ENCODE assay signal across 10 cellular contexts in the genomic region with DNA sequence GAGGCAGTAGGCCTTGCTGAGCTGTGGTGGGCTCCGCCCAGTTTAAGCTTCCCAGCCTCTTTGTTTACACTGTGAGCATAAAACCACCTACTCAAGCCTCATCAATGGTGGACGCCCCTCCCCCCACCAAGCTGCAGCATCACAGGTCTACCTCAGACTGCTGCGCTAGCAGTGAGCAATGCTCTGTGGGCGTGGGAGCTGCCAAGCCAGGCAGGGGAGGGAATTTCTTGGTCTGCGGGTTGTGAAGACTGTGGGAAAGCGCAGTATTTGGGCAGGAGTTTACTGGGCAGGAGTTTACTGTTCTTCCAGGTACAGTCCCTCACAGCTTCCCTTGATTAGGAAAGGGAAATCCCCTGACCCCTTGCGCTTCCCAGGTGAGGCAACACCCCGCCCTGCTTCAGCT.
A peak's percentile ranks its signal among the peaks of the same experiment; 100 is the strongest.
DNase-seq lines count a peak whose midpoint lies in the region; ATAC-seq and TF ChIP-seq lines count a peak whose summit lies in the region.
"Had no signal": no experiment of that assay in that cellular context is flagged by ENCODE, and none has a peak within 500 bp of the region (broad histone marks: within the 10 kb centered on the region; RNA-seq: fewer than 3 reads in every experiment).

No MANE protein-coding gene starts in this region.

- no peak for TF ChIP-seq POLR2A in body of pancreas (IDR thresholded peaks at IDR 0.05)

- intact Hi-C loops in body of pancreas (cut with DNase I): no loop called here

- H3K9me3 ChIP-seq in HAP-1 (no peaks in the 10 kb centered on the region), body of pancreas (no peaks in the 10 kb centered on the region)
- H3K9me3 ChIP-seq: uterus had no signal

- ATAC-seq in body of pancreas: peak; percentile 58
- no peak for ATAC-seq in HG03095 (IDR thresholded peaks at IDR 0.05; ENCODE audit: unreplicated experiment)
- no peak for ATAC-seq in GM19463 (IDR thresholded peaks at IDR 0.05; ENCODE audit: unreplicated experiment)

- 66 to 80% methylated on average over 7 to 8 of the region's 8 CpGs for WGBS in body of pancreas, 2 donors

- H3K27me3 ChIP-seq in HAP-1 (ENCODE audit: low read depth): no peaks in the 10 kb centered on the region
- H3K27me3 ChIP-seq in body of pancreas: no peaks in the 10 kb centered on the region
- H3K27me3 ChIP-seq: uterus had no signal

- no peak overlapping the region for H3K27ac ChIP-seq in body of pancreas
- H3K27ac ChIP-seq: uterus had no signal

- H3K36me3 ChIP-seq in HAP-1 (replicated peaks) (no peaks in the 10 kb centered on the region), body of pancreas (replicated peaks in 1 of 2; ENCODE audit: insufficient read depth in 1 of 2, low read depth in 2 of 2) (no peaks in the 10 kb centered on the region)
- H3K36me3 ChIP-seq: uterus had no signal

- H3K4me3 ChIP-seq in HAP-1 (no peak overlapping the region), body of pancreas (no peak overlapping the region)
- H3K4me3 ChIP-seq: uterus had no signal

- in situ Hi-C loops in HAP-1 (cut with MboI; ENCODE audit: low sequenced_read_pairs): no loop called here

- TF ChIP-seq CTCF in body of pancreas (IDR thresholded peaks at IDR 0.05): no peak

- peaks cover 3% of the 10 kb centered on the region; the same call in 1 of the 2 replicates for H3K4me1 ChIP-seq in HAP-1
- H3K4me1 ChIP-seq in body of pancreas: no peaks in the 10 kb centered on the region
- H3K4me1 ChIP-seq: uterus had no signal

- DNase-seq in HAP-1 (ENCODE audit: low spot score in 2 of 2) (peak; percentile 52 to 85), NCI-H69 (lab: John Stamatoyannopoulos, UW) (peak; percentile 65), body of pancreas (peak in 3 of 4 donors; percentile 2 to 53 (median 21)), non-pigmented ciliary epithelial cell (ENCODE audit: low read depth) (peak; percentile 1), LoVo (ENCODE audit: low spot score) (no peak)
- DNase-seq in NK-92 treated with Interleukin-12 subunit alpha and Interleukin-12 subunit beta, amount 100 ng/mL, for 24 hours (lab: John Stamatoyannopoulos, UW): no peak
- DNase-seq: small intestine, uterus had no signal

Comparison
In these comparisons a context has a peak if more than half of its experiments do, and no peak if none do; other contexts are left out.
1. DNase-seq: peak in HAP-1 (2 of 2), NCI-H69 (single experiment), body of pancreas (3 of 4) and non-pigmented ciliary epithelial cell (single experiment); none in LoVo (single experiment) and NK-92 treated with Interleukin-12 subunit alpha and Interleukin-12 subunit beta, amount 100 ng/mL, for 24 hours (single experiment).